ENCODE assay signal across 8 cellular contexts in genomic region chr12:11486623-11487444, GRCh38.
DNase-seq lines count a peak whose midpoint lies in the region; ATAC-seq and TF ChIP-seq lines count a peak whose summit lies in the region.

No MANE protein-coding gene starts in this region.

- no peaks in the 10 kb centered on the region for H3K9me3 Mint-ChIP-seq in activated CD4-positive, alpha-beta T cell treated with anti-CD3 and anti-CD28 coated beads, Interleukin-2, amount 10 ng/mL, durations not matched to agents 7 days and 5 days

- WGBS in lower leg skin, 2 donors, result 27% methylated on average over 13 of the region's 13 CpGs

- CTCF ChIA-PET in activated CD4-positive, alpha-beta T cell treated with anti-CD3 and anti-CD28 coated beads, Interleukin-2, amount 10 ng/mL, durations not matched to agents 7 days and 5 days (lab: Charles Lee), result interaction anchor here (0.6 to 1.9 kb wide), 8 partner anchors 31 to 715 kb away, joined by 3 to 6 read pairs (median 3); no protein-coding TSS in a partner anchor

- DNase-seq in AG10803 (ENCODE audit: low read depth), result peak; percentile 85
- peak; percentile 80 for DNase-seq in NCI-H69 (lab: John Stamatoyannopoulos, UW)
- peak; percentile 88 for DNase-seq in activated CD4-positive, alpha-beta T cell treated with anti-CD3 and anti-CD28 coated beads, Interleukin-2, amount 10 ng/mL, durations not matched to agents 7 days and 5 days
- DNase-seq in dedifferentiated amniotic fluid mesenchymal stem cell (ENCODE audit: extremely low spot score), result peak; percentile 92
- peak; percentile 62 to 90 for DNase-seq in lower leg skin (ENCODE audit: low spot score in 2 of 2)
- DNase-seq in stimulated activated CD4-positive, alpha-beta T cell treated with anti-CD3 and anti-CD28 coated beads, TNF-alpha, amount 100 ng/mL, for 48 hours (ENCODE audit: low read depth in 3 of 3), result peak; percentile 67 to 78 (median 71)

- peaks cover 18% of the 10 kb centered on the region for H3K27me3 Mint-ChIP-seq in activated CD4-positive, alpha-beta T cell treated with anti-CD3 and anti-CD28 coated beads, Interleukin-2, amount 10 ng/mL, durations not matched to agents 7 days and 5 days

- no peak overlapping the region for H3K4me3 ChIP-seq in AG10803 (ENCODE audit: low read length)
- no peak overlapping the region for H3K4me3 ChIP-seq in lower leg skin (ENCODE audit: low read depth, poor library complexity, severe bottlenecking)

- peak; percentile 63 for ATAC-seq in GM19025 (IDR thresholded peaks at IDR 0.05; ENCODE audit: low read depth, unreplicated experiment)
- ATAC-seq in HG03457 (IDR thresholded peaks at IDR 0.05; ENCODE audit: unreplicated experiment), result peak; percentile 64

- intact Hi-C loops in lower leg skin (cut with DNase I; ENCODE audit: low total_unique reads), result loop anchor here (5.0 kb wide), 1 partner anchor 715 kb away; no protein-coding TSS in a partner anchor

- peaks cover 4% of the 10 kb centered on the region for H3K4me1 Mint-ChIP-seq in activated CD4-positive, alpha-beta T cell treated with anti-CD3 and anti-CD28 coated beads, Interleukin-2, amount 10 ng/mL, durations not matched to agents 7 days and 5 days

- TF ChIP-seq POLR2A in lower leg skin (IDR thresholded peaks at IDR 0.05), result no peak

- H3K4me3 Mint-ChIP-seq in activated CD4-positive, alpha-beta T cell treated with anti-CD3 and anti-CD28 coated beads, Interleukin-2, amount 10 ng/mL, durations not matched to agents 7 days and 5 days, result no peak overlapping the region

- no peaks in the 10 kb centered on the region for H3K36me3 Mint-ChIP-seq in activated CD4-positive, alpha-beta T cell treated with anti-CD3 and anti-CD28 coated beads, Interleukin-2, amount 10 ng/mL, durations not matched to agents 7 days and 5 days (ENCODE audit: low read depth)

- POLR2A ChIA-PET in activated CD4-positive, alpha-beta T cell treated with anti-CD3 and anti-CD28 coated beads, Interleukin-2, amount 10 ng/mL, durations not matched to agents 7 days and 5 days (lab: Charles Lee), result no interaction called here

- no peak overlapping the region for H3K27ac Mint-ChIP-seq in activated CD4-positive, alpha-beta T cell treated with anti-CD3 and anti-CD28 coated beads, Interleukin-2, amount 10 ng/mL, durations not matched to agents 7 days and 5 days

- TF ChIP-seq CTCF in AG10803 (conservative IDR thresholded peaks at IDR 0.05; ENCODE audit: low read length) (peak; percentile 98), lower leg skin (IDR thresholded peaks at IDR 0.05) (peak in 1 of 3 donors; percentile 65)
